16 cellular contexts compared by ENCODE assay signal in genomic region chr3:189674249-189674913, GRCh38.
"Had no signal": no experiment of that assay in that cellular context is flagged by ENCODE, and none has a peak within 500 bp of the region (broad histone marks: within the 10 kb centered on the region; RNA-seq: fewer than 3 reads in every experiment).

No MANE protein-coding gene starts in this region.

- FAIRE-seq: small intestine had no signal

- H3K4me3 ChIP-seq: esophagus muscularis mucosa, gastroesophageal sphincter, left lung, lower lobe of right lung, ovary, right atrium auricular region, stomach had no signal

- H3K27ac ChIP-seq: epithelial cell of prostate, esophagus muscularis mucosa, gastroesophageal sphincter, left lung, lower lobe of right lung, ovary, right atrium auricular region, stomach had no signal

- H3K27me3 ChIP-seq: esophagus muscularis mucosa, gastroesophageal sphincter, left lung, ovary, right atrium auricular region, stomach had no signal

- H3K4me1 ChIP-seq: esophagus muscularis mucosa, gastroesophageal sphincter, left lung, lower lobe of right lung, right atrium auricular region, stomach had no signal

- H3K9me3 ChIP-seq: esophagus muscularis mucosa, gastroesophageal sphincter, lower lobe of right lung, ovary had no signal

- H3K36me3 ChIP-seq: esophagus muscularis mucosa, gastroesophageal sphincter, left lung, lower lobe of right lung, ovary, right atrium auricular region, stomach had no signal

- DNase-seq: effector memory CD8-positive, alpha-beta T cell; glutamatergic neuron; islet precursor cell; left lung; lower lobe of right lung; natural killer cell; ovary; small intestine; stimulated activated CD4-positive, alpha-beta T cell treated with anti-CD3 and anti-CD28 coated beads, Interleukin-12 subunit alpha, Interleukin-12 subunit beta, amount 100 ng/mL, for 4 hours; stimulated activated naive CD4-positive, alpha-beta T cell; stomach; trophoblast cell had no signal
